ENCODE assay signal across 20 cellular contexts in genomic region chr4:145102619-145103018, GRCh38. TPM values are rescaled to one million over a fixed set of nuclear protein-coding genes. Genes with fewer than 3 reads are reported as not detected.
DNase-seq lines count a peak whose midpoint lies in the region; ATAC-seq, FAIRE-seq and TF ChIP-seq lines count a peak whose summit lies in the region.
"Had no signal": no experiment of that assay in that cellular context is flagged by ENCODE, and none has a peak within 500 bp of the region (broad histone marks: within the 10 kb centered on the region; RNA-seq: fewer than 3 reads in every experiment).

No MANE protein-coding gene starts in this region.

- H3K36me3 ChIP-seq in CD4-positive, CD25-positive, alpha-beta regulatory T cell (ENCODE audit: control insufficient read depth, insufficient read depth, low read length), result peaks cover 33% of the 10 kb centered on the region
- peaks cover 63% of the 10 kb centered on the region for H3K36me3 ChIP-seq in Karpas-422 (ENCODE audit: insufficient read depth, low read length)
- peaks cover 33% of the 10 kb centered on the region for H3K36me3 ChIP-seq in PC-3 (ENCODE audit: low read depth, low read length)
- H3K36me3 ChIP-seq in keratinocyte (ENCODE audit: control insufficient read depth in 2 of 2, extremely low read depth in 1 of 2, insufficient read depth in 2 of 2, low read length in 2 of 2), result peaks cover 0 to 3% of the 10 kb centered on the region in 2 experiments
- peaks cover 45 to 55% of the 10 kb centered on the region in 2 experiments for H3K36me3 ChIP-seq in SK-N-SH (replicated peaks in 1 of 2; ENCODE audit: control insufficient read depth in 1 of 2, insufficient read depth in 2 of 2, low read length in 1 of 2)

- H3K4me3 Mint-ChIP-seq in CD4-positive, CD25-positive, alpha-beta regulatory T cell, result no peak overlapping the region
- H3K4me3 Mint-ChIP-seq: CD4-positive, alpha-beta memory T cell had no signal

- CTCF ChIA-PET in PC-3 (lab: Charles Lee), result no interaction called here
- CTCF ChIA-PET in SK-N-SH (lab: Yijun Ruan, JAX), result no interaction called here

- no peak for ATAC-seq in CD4-positive, CD25-positive, alpha-beta regulatory T cell (ENCODE audit: low read depth in 2 of 2)
- no peak for ATAC-seq in PC-3
- ATAC-seq: Panc1 had no signal

- dilution Hi-C loops in keratinocyte (cut with MboI; ENCODE audit: extremely low pct_ligation_motif_present, low sequenced_read_pairs), result no loop called here

- TF ChIP-seq EP300 in SK-N-SH (IDR thresholded peaks at IDR 0.05; ENCODE audit: borderline replicate concordance in 1 of 2, low read depth in 1 of 2, low read length in 1 of 2), result no peak

- H3K79me2 ChIP-seq in Karpas-422 (ENCODE audit: low read length) (peaks cover 96% of the 10 kb centered on the region), PC-3 (ENCODE audit: low read length) (peaks cover 85% of the 10 kb centered on the region), keratinocyte (ENCODE audit: control insufficient read depth, insufficient read depth, low read length) (peaks cover 75% of the 10 kb centered on the region), SK-N-SH (ENCODE audit: insufficient read depth) (peaks cover 87% of the 10 kb centered on the region)

- H3K9me3 ChIP-seq in CD4-positive, CD25-positive, alpha-beta regulatory T cell (ENCODE audit: control insufficient read depth in 2 of 2, low read length in 2 of 2), result no peaks in the 10 kb centered on the region
- H3K9me3 ChIP-seq in Karpas-422 (ENCODE audit: low read length) (no peaks in the 10 kb centered on the region), PC-3 (ENCODE audit: low read length) (no peaks in the 10 kb centered on the region), keratinocyte (ENCODE audit: control insufficient read depth, low read depth, low read length) (no peaks in the 10 kb centered on the region), SK-N-SH (no peaks in the 10 kb centered on the region)
- H3K9me3 ChIP-seq: SJCRH30 had no signal

- peak overlapping the region; percentile 29 for H3K4me3 ChIP-seq in CD4-positive, CD25-positive, alpha-beta regulatory T cell (ENCODE audit: low read depth, low read length)
- no peak overlapping the region for H3K4me3 ChIP-seq in Karpas-422 (ENCODE audit: low read length)
- H3K4me3 ChIP-seq in PC-3 (ENCODE audit: low read length), result no peak overlapping the region
- H3K4me3 ChIP-seq in keratinocyte (ENCODE audit: control insufficient read depth in 2 of 3, extremely low read depth in 1 of 3, insufficient read depth in 2 of 3, low read depth in 1 of 3, low read length in 3 of 3), result no peak overlapping the region
- H3K4me3 ChIP-seq in SK-N-SH (ENCODE audit: low read depth in 2 of 2, low read length in 1 of 2), result no peak overlapping the region
- H3K4me3 ChIP-seq: SJCRH30 had no signal

- H3K4me1 ChIP-seq in CD4-positive, CD25-positive, alpha-beta regulatory T cell (ENCODE audit: control insufficient read depth, insufficient read depth, low read length, poor library complexity, severe bottlenecking), result peaks cover 41% of the 10 kb centered on the region
- H3K4me1 ChIP-seq in Karpas-422 (ENCODE audit: low read length), result peaks cover 51% of the 10 kb centered on the region
- H3K4me1 ChIP-seq in PC-3 (ENCODE audit: insufficient read depth, low read length), result peaks cover 22% of the 10 kb centered on the region
- peaks cover 13% of the 10 kb centered on the region for H3K4me1 ChIP-seq in keratinocyte (ENCODE audit: control insufficient read depth, extremely low read depth, insufficient read depth, low read length)
- peaks cover 0 to 7% of the 10 kb centered on the region in 2 experiments; a peak in 2 of 4 replicates for H3K4me1 ChIP-seq in SK-N-SH (ENCODE audit: control insufficient read depth in 1 of 2, insufficient read depth in 2 of 2, low read depth in 1 of 2, low read length in 1 of 2)

- TF ChIP-seq RAD21 in SK-N-SH (IDR thresholded peaks at IDR 0.05; ENCODE audit: low read length), result no peak

- H3K9ac ChIP-seq in Karpas-422 (ENCODE audit: low read length) (no peak overlapping the region), PC-3 (ENCODE audit: low read length) (no peak overlapping the region), keratinocyte (ENCODE audit: control insufficient read depth, extremely low read depth, insufficient read depth, low read length) (no peak overlapping the region), SK-N-SH (no peak overlapping the region)

- H3K4me2 ChIP-seq in Karpas-422 (ENCODE audit: low read depth, low read length, poor library complexity, severe bottlenecking), result peak overlapping the region; percentile 1
- H3K4me2 ChIP-seq in PC-3 (ENCODE audit: low read length), result 0 out of 2 replicates have a peak overlapping the region, but pooled peaks have one; percentile 31
- H3K4me2 ChIP-seq in keratinocyte (ENCODE audit: control insufficient read depth, extremely low read depth, insufficient read depth, low read depth, low read length), result peak overlapping the region; percentile 9
- H3K4me2 ChIP-seq in SK-N-SH, result no peak overlapping the region

- no peak overlapping the region for H2AFZ ChIP-seq in Karpas-422 (ENCODE audit: low read length)
- no peak overlapping the region for H2AFZ ChIP-seq in PC-3 (ENCODE audit: low read length)
- no peak overlapping the region for H2AFZ ChIP-seq in keratinocyte (ENCODE audit: control insufficient read depth, low read length)
- no peak overlapping the region for H2AFZ ChIP-seq in SK-N-SH (ENCODE audit: low read depth)

- peaks cover 8% of the 10 kb centered on the region for H3K36me3 Mint-ChIP-seq in CD4-positive, CD25-positive, alpha-beta regulatory T cell

- no peaks in the 10 kb centered on the region for H3K27me3 ChIP-seq in CD4-positive, CD25-positive, alpha-beta regulatory T cell (ENCODE audit: control insufficient read depth, insufficient read depth, low read length)
- no peaks in the 10 kb centered on the region for H3K27me3 ChIP-seq in Karpas-422 (ENCODE audit: low read length)
- no peaks in the 10 kb centered on the region for H3K27me3 ChIP-seq in PC-3 (ENCODE audit: low read length)
- no peaks in the 10 kb centered on the region for H3K27me3 ChIP-seq in keratinocyte (ENCODE audit: control insufficient read depth, extremely low read depth, insufficient read depth, low read length)
- H3K27me3 ChIP-seq in SK-N-SH (ENCODE audit: insufficient read depth), result no peaks in the 10 kb centered on the region
- H3K27me3 ChIP-seq: SJCRH30 had no signal

- FAIRE-seq in keratinocyte (lab: Jason Lieb, UNC), result no peak

- DNase-seq in CD4-positive, CD25-positive, alpha-beta regulatory T cell, result no peak
- DNase-seq in Karpas-422 (no peak), PC-3 (no peak), keratinocyte (ENCODE audit: low read depth, low spot score) (no peak), SK-N-SH (no peak), DMS53 treated with DMSO at 0.1 percent for 48 hours (lab: John Stamatoyannopoulos, UW; ENCODE audit: unreplicated experiment) (no peak), foreskin melanocyte (no peak)
- DNase-seq: CD4-positive, alpha-beta memory T cell; DMS153; H7; Kasumi-1; MM.1S; NCI-H1105; NCI-H1694; NCI-H510A; NCI-H748 treated with DMSO at 0.1 percent for 48 hours; SJCRH30; SW 1271; T-helper 2 cell had no signal

- no peak overlapping the region for H3K27ac Mint-ChIP-seq in CD4-positive, CD25-positive, alpha-beta regulatory T cell

- POLR2A ChIA-PET in PC-3 (lab: Charles Lee; ENCODE audit: unreplicated experiment) (interaction anchor here (0.6 kb wide), 1 partner anchor 21 kb away, joined by 4 read pairs; no protein-coding TSS in a partner anchor), SK-N-SH (lab: Yijun Ruan, JAX) (interaction anchor here (0.6 kb wide), 1 partner anchor 39 kb away, joined by 3 read pairs; no protein-coding TSS in a partner anchor)

- H3K9me2 ChIP-seq in Karpas-422 (replicated peaks; ENCODE audit: insufficient read depth, low read length), result no peaks in the 10 kb centered on the region; the same call in 1 of the 2 replicates
- no peaks in the 10 kb centered on the region for H3K9me2 ChIP-seq in PC-3 (replicated peaks; ENCODE audit: low read length)
- no peaks in the 10 kb centered on the region for H3K9me2 ChIP-seq in SK-N-SH

- H4K20me1 ChIP-seq in Karpas-422 (ENCODE audit: insufficient read depth, low read depth, low read length) (peaks cover 19% of the 10 kb centered on the region; the same call in 1 of the 2 replicates), PC-3 (ENCODE audit: low read length) (peaks cover 44% of the 10 kb centered on the region), keratinocyte (ENCODE audit: control insufficient read depth, extremely low read depth, insufficient read depth, low read length) (peaks cover 10% of the 10 kb centered on the region), SK-N-SH (ENCODE audit: insufficient read depth) (peaks cover 13% of the 10 kb centered on the region; the same call in 1 of the 2 replicates)

- WGBS in SK-N-SH (ENCODE audit: low lambda C conversion rate), result 97% methylated on average over 2 of the region's 2 CpGs

- intact Hi-C loops in PC-3 (cut with micrococcal nuclease), result no loop called here

- H3K9me3 Mint-ChIP-seq in CD4-positive, CD25-positive, alpha-beta regulatory T cell, result no peaks in the 10 kb centered on the region
- H3K9me3 Mint-ChIP-seq: CD4-positive, alpha-beta memory T cell had no signal

- peaks cover 8% of the 10 kb centered on the region for H3K9me1 ChIP-seq in keratinocyte (ENCODE audit: control insufficient read depth, extremely low read depth, insufficient read depth, low read length)

- peaks cover 19 to 34% (median 26%) of the 10 kb centered on the region in 4 donors for H3K4me1 Mint-ChIP-seq in CD4-positive, CD25-positive, alpha-beta regulatory T cell

- BruUV-seq in PC-3 (replicated peaks; lab: Mats Ljungman, UMichigan), result no TSS peak

- H3K27ac ChIP-seq in CD4-positive, CD25-positive, alpha-beta regulatory T cell (ENCODE audit: insufficient read depth, low read length, poor library complexity, severe bottlenecking), result no peak overlapping the region
- H3K27ac ChIP-seq in Karpas-422 (ENCODE audit: low read length) (no peak overlapping the region), PC-3 (ENCODE audit: low read length) (no peak overlapping the region), keratinocyte (ENCODE audit: control insufficient read depth, insufficient read depth, low read length) (no peak overlapping the region), SK-N-SH (ENCODE audit: low read depth in 2 of 2, low read length in 1 of 2) (no peak overlapping the region)
- H3K27ac ChIP-seq: SJCRH30 had no signal

- no peaks in the 10 kb centered on the region for H3K27me3 Mint-ChIP-seq in CD4-positive, CD25-positive, alpha-beta regulatory T cell
- H3K27me3 Mint-ChIP-seq: CD4-positive, alpha-beta memory T cell had no signal

- no peaks in the 10 kb centered on the region for H3F3A ChIP-seq in PC-3 (ENCODE audit: low read length, unreplicated experiment)
- H3F3A ChIP-seq in SK-N-SH (replicated peaks; ENCODE audit: insufficient read depth), result peaks cover 3% of the 10 kb centered on the region

- no peak for TF ChIP-seq CTCF in PC-3 (conservative IDR thresholded peaks at IDR 0.05; ENCODE audit: low read depth, low read length)
- TF ChIP-seq CTCF in keratinocyte (optimal IDR thresholded peaks at IDR 0.05 in 1 of 3, IDR thresholded peaks at IDR 0.05 in 1 of 3, conservative IDR thresholded peaks at IDR 0.05 in 1 of 3; ENCODE audit: extremely low read depth in 1 of 3, insufficient read depth in 2 of 3, low read length in 3 of 3), result no peak
- TF ChIP-seq CTCF in SK-N-SH (IDR thresholded peaks at IDR 0.05), result no peak

RNA-seq across cellular contexts. Expression of gene ABCE1, which starts 4.5 kb away (rescaled TPM):
- 41.4 TPM for total RNA-seq in CD4-positive, CD25-positive, alpha-beta regulatory T cell
- polyA plus RNA-seq in CD4-positive, CD25-positive, alpha-beta regulatory T cell, result 10 to 100 TPM; 59.1 to 71.8 (median 66.1) TPM
- 117 and 237 TPM in 2 replicates for total RNA-seq in Karpas-422 (2014; rRNA removed; shearing (Covaris generic); ENCODE audit: low replicate concordance)
- 131 and 153 TPM in 2 replicates for total RNA-seq in PC-3 (2014; rRNA removed)
- polyA plus RNA-seq in keratinocyte (79.8 to 116 TPM (median 110 TPM) in 3 replicates), SK-N-SH (2012; rRNA removed) (48.3 and 51.8 TPM in 2 replicates)
- polyA plus RNA-seq in keratinocyte (2011; ENCODE audit: low read depth), result 79.8 TPM
- 80.3 and 165 TPM in 2 replicates for polyA plus RNA-seq in keratinocyte (2011; cell fraction: cytosol; rRNA removed)
- 128 and 142 TPM in 2 replicates for polyA plus RNA-seq in keratinocyte (2011; cell fraction: nucleus; rRNA removed)
- polyA plus RNA-seq in keratinocyte (2012; ENCODE audit: low replicate concordance), result 68.5 and 95.6 TPM in 2 replicates
- 37.9 to 189 TPM (median 128 TPM) in 3 replicates for polyA minus RNA-seq in keratinocyte
- polyA minus RNA-seq in keratinocyte (2011; cell fraction: cytosol; rRNA and poly(A)+ RNA removed), result 55.2 TPM
- polyA minus RNA-seq in keratinocyte (2011; cell fraction: nucleus; rRNA and poly(A)+ RNA removed), result 54.6 and 99.1 TPM in 2 replicates
- 58.9 and 60.9 TPM in 2 replicates for polyA plus RNA-seq in SK-N-SH (2012; cell fraction: cytosol; rRNA removed)
- polyA plus RNA-seq in SK-N-SH (2012; cell fraction: nucleus; rRNA removed), result 36.8 and 70.0 TPM in 2 replicates

RNA-seq across cellular contexts. Expression of gene ANAPC10, which starts 4.6 kb away (rescaled TPM):
- 30.6 TPM for total RNA-seq in CD4-positive, CD25-positive, alpha-beta regulatory T cell
- 10 to 100 TPM; 38.5 to 56.9 (median 41.2) TPM for polyA plus RNA-seq in CD4-positive, CD25-positive, alpha-beta regulatory T cell
- total RNA-seq in Karpas-422 (2014; rRNA removed; shearing (Covaris generic); ENCODE audit: low replicate concordance), result 62.7 and 75.3 TPM in 2 replicates
- 26.0 and 33.1 TPM in 2 replicates for total RNA-seq in PC-3 (2014; rRNA removed)
- polyA plus RNA-seq in keratinocyte (22.1 to 34.3 TPM (median 29.5 TPM) in 3 replicates), SK-N-SH (2012; rRNA removed) (19.1 and 24.3 TPM in 2 replicates)
- 26.3 TPM for polyA plus RNA-seq in keratinocyte (2011; ENCODE audit: low read depth)
- 21.6 and 40.7 TPM in 2 replicates for polyA plus RNA-seq in keratinocyte (2011; cell fraction: cytosol; rRNA removed)
- 22.1 and 25.8 TPM in 2 replicates for polyA plus RNA-seq in keratinocyte (2011; cell fraction: nucleus; rRNA removed)
- 13.3 and 16.5 TPM in 2 replicates for polyA plus RNA-seq in keratinocyte (2012; ENCODE audit: low replicate concordance)
- polyA minus RNA-seq in keratinocyte, result 6.4 to 24.9 TPM (median 15.6 TPM) in 3 replicates
- 8.2 TPM for polyA minus RNA-seq in keratinocyte (2011; cell fraction: cytosol; rRNA and poly(A)+ RNA removed)
- 11.0 and 19.1 TPM in 2 replicates for polyA minus RNA-seq in keratinocyte (2011; cell fraction: nucleus; rRNA and poly(A)+ RNA removed)
- polyA plus RNA-seq in SK-N-SH (2012; cell fraction: cytosol; rRNA removed), result 29.3 and 37.9 TPM in 2 replicates
- 9.6 and 16.7 TPM in 2 replicates for polyA plus RNA-seq in SK-N-SH (2012; cell fraction: nucleus; rRNA removed)
